In the genomic region with DNA sequence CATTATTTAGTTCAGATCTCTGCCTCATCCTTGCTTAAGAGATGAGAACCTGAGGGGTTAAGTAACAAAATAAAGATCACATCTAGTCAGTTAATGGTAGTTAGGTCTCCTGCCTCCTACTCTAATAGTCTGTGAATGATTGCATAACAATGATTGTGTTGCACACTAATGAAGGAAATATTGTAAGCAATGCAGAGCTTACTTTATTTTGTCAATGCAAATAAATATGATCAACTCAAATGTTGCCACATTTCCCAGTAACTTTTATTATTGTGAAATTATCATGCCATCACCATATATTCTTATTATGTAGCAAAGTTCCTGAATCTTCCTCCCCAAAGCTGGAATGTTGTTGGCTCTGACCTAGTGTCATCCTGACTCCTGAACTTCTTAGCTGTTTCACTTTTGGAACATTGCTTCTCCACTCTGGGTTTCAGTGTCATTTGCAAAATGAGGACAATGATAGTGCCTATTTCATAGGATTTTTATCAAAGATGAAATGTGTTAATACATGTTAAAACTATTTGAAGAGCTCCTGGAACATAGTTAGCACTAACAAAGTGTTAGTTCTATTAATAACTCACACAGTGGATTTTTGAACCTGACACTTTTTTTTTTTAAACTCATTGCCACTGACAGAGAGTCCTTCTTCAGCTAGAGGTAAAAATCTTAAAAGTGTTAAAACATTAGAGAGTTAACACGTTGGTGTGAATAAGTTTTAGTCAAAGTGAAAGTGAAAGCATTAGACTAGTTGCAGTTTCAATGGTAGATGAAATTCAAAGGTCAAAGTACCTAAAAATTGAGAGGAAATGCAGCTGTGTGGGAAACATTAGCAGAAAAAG, we compare ENCODE assay signal across 11 cellular contexts. TPM values are rescaled to one million over a fixed set of nuclear protein-coding genes. Genes with fewer than 3 reads are reported as not detected.
A peak's percentile ranks its signal among the peaks of the same experiment; 100 is the strongest.
DNase-seq lines count a peak whose midpoint lies in the region; ATAC-seq and TF ChIP-seq lines count a peak whose summit lies in the region.
"Had no signal": no experiment of that assay in that cellular context is flagged by ENCODE, and none has a peak within 500 bp of the region (broad histone marks: within the 10 kb centered on the region; RNA-seq: fewer than 3 reads in every experiment).

No MANE protein-coding gene starts in this region.

- H2AFZ ChIP-seq in neural progenitor cell (replicated peaks), result peak overlapping the region; percentile 17

- H4K20me1 ChIP-seq in neural progenitor cell (ENCODE audit: low read depth), result no peaks in the 10 kb centered on the region

- DNase-seq in activated T-cell treated with anti-CD3 and anti-CD28 coated beads, Interleukin-2, amount 50 U/mL, for 4 hours, result no peak
- DNase-seq in activated T-cell treated with anti-CD3 and anti-CD28 coated beads, Interleukin-2, amount 50 U/mL, for 48 hours, result no peak
- DNase-seq in NB4 (ENCODE audit: low read depth), result peak; percentile 37
- no peak for DNase-seq in neural progenitor cell (ENCODE audit: low spot score)
- DNase-seq in 8988T, result no peak
- DNase-seq in NCI-H2227 treated with DMSO at 0.1 percent for 48 hours (lab: John Stamatoyannopoulos, UW), result no peak
- DNase-seq in retina, result no peak
- DNase-seq: NCI-H524, nephron progenitor cell had no signal

- no peaks in the 10 kb centered on the region for H3K79me2 ChIP-seq in neural progenitor cell (ENCODE audit: low read depth)

- peak overlapping the region; percentile 9 for H3K4me3 Mint-ChIP-seq in activated T-cell treated with anti-CD3 and anti-CD28 coated beads, Interleukin-2, amount 50 U/mL, for 4 hours
- H3K4me3 Mint-ChIP-seq in neural progenitor cell, result no peak overlapping the region
- H3K4me3 Mint-ChIP-seq: nephron progenitor cell had no signal

- no peaks in the 10 kb centered on the region for H3K27me3 Mint-ChIP-seq in activated T-cell treated with anti-CD3 and anti-CD28 coated beads, Interleukin-2, amount 50 U/mL, for 4 hours (ENCODE audit: low read depth)
- H3K27me3 Mint-ChIP-seq in neural progenitor cell (ENCODE audit: insufficient read depth, low read depth), result no peaks in the 10 kb centered on the region

- H3K9me3 ChIP-seq in neural progenitor cell (ENCODE audit: low read depth), result no peaks in the 10 kb centered on the region

- H3K27ac Mint-ChIP-seq in neural progenitor cell, result no peak overlapping the region
- H3K27ac Mint-ChIP-seq: nephron progenitor cell had no signal

- no peaks in the 10 kb centered on the region for H3K9me3 Mint-ChIP-seq in activated T-cell treated with anti-CD3 and anti-CD28 coated beads, Interleukin-2, amount 50 U/mL, for 4 hours
- H3K9me3 Mint-ChIP-seq in neural progenitor cell, result no peaks in the 10 kb centered on the region

- H3K4me3 ChIP-seq in NB4 (ENCODE audit: low read depth, low read length) (peak overlapping the region; percentile 27), neural progenitor cell (no peak overlapping the region)

- TF ChIP-seq CTCF in NB4 (IDR thresholded peaks at IDR 0.05; ENCODE audit: low read depth, low read length), result no peak
- no peak for TF ChIP-seq CTCF in neural progenitor cell (IDR thresholded peaks at IDR 0.05)

- no peaks in the 10 kb centered on the region for H3K27me3 ChIP-seq in neural progenitor cell

- no peaks in the 10 kb centered on the region for H3K36me3 ChIP-seq in neural progenitor cell

- H3K9ac ChIP-seq in neural progenitor cell, result no peak overlapping the region

- H3F3A ChIP-seq in neural progenitor cell (ENCODE audit: low read depth), result no peaks in the 10 kb centered on the region

- peaks cover 16% of the 10 kb centered on the region for H3K4me1 Mint-ChIP-seq in activated T-cell treated with anti-CD3 and anti-CD28 coated beads, Interleukin-2, amount 50 U/mL, for 4 hours (ENCODE audit: low read depth)
- H3K4me1 Mint-ChIP-seq in neural progenitor cell, result no peaks in the 10 kb centered on the region
- H3K4me1 Mint-ChIP-seq: nephron progenitor cell had no signal

- TF ChIP-seq POLR2A in NB4 (IDR thresholded peaks at IDR 0.05; ENCODE audit: extremely low read depth, insufficient read length), result no peak

- no peaks in the 10 kb centered on the region for H3K36me3 Mint-ChIP-seq in activated T-cell treated with anti-CD3 and anti-CD28 coated beads, Interleukin-2, amount 50 U/mL, for 4 hours (ENCODE audit: insufficient read depth)
- H3K36me3 Mint-ChIP-seq in neural progenitor cell, result no peaks in the 10 kb centered on the region

- no peaks in the 10 kb centered on the region for H3K4me1 ChIP-seq in neural progenitor cell

- H3K27ac ChIP-seq in neural progenitor cell, result no peak overlapping the region

- no peak overlapping the region for H3K4me2 ChIP-seq in neural progenitor cell

- peak; percentile 27 to 61 for ATAC-seq in activated T-cell treated with anti-CD3 and anti-CD28 coated beads, Interleukin-2, amount 50 U/mL, for 4 hours
- ATAC-seq in HG02678 (IDR thresholded peaks at IDR 0.05; ENCODE audit: unreplicated experiment), result peak; percentile 94

RNA-seq across cellular contexts. Expression of a gene that starts 17.2 kb away (rescaled TPM):
- total RNA-seq in activated T-cell treated with anti-CD3 and anti-CD28 coated beads, Interleukin-2, amount 50 U/mL, for 4 hours, result not detected
- not detected in 2 replicates for total RNA-seq in neural progenitor cell (ENCODE audit: low replicate concordance)
- total RNA-seq: ureter had no signal

RNA-seq across cellular contexts. Expression of a gene that starts 20.8 kb away (rescaled TPM):
- not detected for total RNA-seq in activated T-cell treated with anti-CD3 and anti-CD28 coated beads, Interleukin-2, amount 50 U/mL, for 4 hours
- not detected in 2 replicates for total RNA-seq in neural progenitor cell (ENCODE audit: low replicate concordance)
- total RNA-seq: ureter had no signal
